8 cellular contexts compared by ENCODE assay signal in genomic region chr10:104339469-104340098, GRCh38. TPM values are rescaled to one million over a fixed set of nuclear protein-coding genes. Genes with fewer than 3 reads are reported as not detected.
DNase-seq lines count a peak whose midpoint lies in the region; ATAC-seq and TF ChIP-seq lines count a peak whose summit lies in the region.

No MANE protein-coding gene starts in this region.

- intact Hi-C loops in activated CD4-positive, alpha-beta T cell treated with anti-CD3 and anti-CD28 coated beads, Interleukin-2, amount 10 ng/mL, durations not matched to agents 24 days and 14 days (cut with micrococcal nuclease) = loop anchor here (2.0 to 10.0 kb wide), 3 partner anchors 15 to 425 kb away; partner anchors contain the start of genes SFR1 and STN1
- intact Hi-C loops in gastrocnemius medialis (cut with DNase I; ENCODE audit: low total_unique reads) = loop anchor here (2.0 to 10.0 kb wide), 2 partner anchors 35 to 425 kb away; partner anchors contain the start of gene STN1

- DNase-seq in activated CD4-positive, alpha-beta T cell treated with anti-CD3 and anti-CD28 coated beads, Interleukin-2, amount 10 ng/mL, durations not matched to agents 24 days and 14 days = no peak
- no peak for DNase-seq in activated CD4-positive, alpha-beta T cell treated with anti-CD3 and anti-CD28 coated beads, Interleukin-2, amount 50 U/mL, for 4 hours
- DNase-seq in activated naive CD8-positive, alpha-beta T cell treated with anti-CD3 and anti-CD28 coated beads, Interleukin-2, amount 50 U/mL, for 24 hours = no peak
- DNase-seq in right atrium auricular region (ENCODE audit: low spot score) = no peak
- DNase-seq in gastrocnemius medialis = peak; percentile 45 to 66
- DNase-seq in stimulated activated CD4-positive, alpha-beta T cell treated with anti-CD3 and anti-CD28 coated beads, Interleukin-4, amount 100 ng/mL, for 24 hours = no peak
- DNase-seq in NCI-H748 (lab: John Stamatoyannopoulos, UW; ENCODE audit: unreplicated experiment) = no peak

- no peak for ATAC-seq in activated naive CD8-positive, alpha-beta T cell treated with anti-CD3 and anti-CD28 coated beads, Interleukin-2, amount 50 U/mL, for 24 hours
- ATAC-seq in gastrocnemius medialis (peak; percentile 75 to 76), HG03097 (IDR thresholded peaks at IDR 0.05; ENCODE audit: low FRiP score, unreplicated experiment) (no peak)

- peak overlapping the region; percentile 94 to 97 for H3K4me3 ChIP-seq in right atrium auricular region
- H3K4me3 ChIP-seq in gastrocnemius medialis = peak overlapping the region; percentile 73 to 98 (median 94)

- H3K4me3 Mint-ChIP-seq in activated CD4-positive, alpha-beta T cell treated with anti-CD3 and anti-CD28 coated beads, Interleukin-2, amount 10 ng/mL, durations not matched to agents 24 days and 14 days = peak overlapping the region; percentile 97
- H3K4me3 Mint-ChIP-seq in activated naive CD8-positive, alpha-beta T cell treated with anti-CD3 and anti-CD28 coated beads, Interleukin-2, amount 50 U/mL, for 24 hours = peak overlapping the region; percentile 87

- no peak for TF ChIP-seq CTCF in right atrium auricular region (IDR thresholded peaks at IDR 0.05)
- no peak for TF ChIP-seq CTCF in gastrocnemius medialis (IDR thresholded peaks at IDR 0.05 in 4 of 5, conservative IDR thresholded peaks at IDR 0.05 in 1 of 5)

- H3K27me3 ChIP-seq in right atrium auricular region (no peaks in the 10 kb centered on the region), gastrocnemius medialis (no peaks in the 10 kb centered on the region)

- peaks cover 3% of the 10 kb centered on the region for H3K36me3 Mint-ChIP-seq in activated CD4-positive, alpha-beta T cell treated with anti-CD3 and anti-CD28 coated beads, Interleukin-2, amount 10 ng/mL, durations not matched to agents 24 days and 14 days (ENCODE audit: low read depth)
- peaks cover 3% of the 10 kb centered on the region for H3K36me3 Mint-ChIP-seq in activated naive CD8-positive, alpha-beta T cell treated with anti-CD3 and anti-CD28 coated beads, Interleukin-2, amount 50 U/mL, for 24 hours (ENCODE audit: low read depth)

- peak overlapping the region; percentile 99 to 100 for H3K27ac ChIP-seq in right atrium auricular region
- H3K27ac ChIP-seq in gastrocnemius medialis = peak overlapping the region; percentile 96 to 99 (median 96)

- H3K9me3 ChIP-seq in right atrium auricular region (no peaks in the 10 kb centered on the region), gastrocnemius medialis (no peaks in the 10 kb centered on the region)

- TF ChIP-seq POLR2A in gastrocnemius medialis (IDR thresholded peaks at IDR 0.05) = no peak

- H3K27ac Mint-ChIP-seq in activated CD4-positive, alpha-beta T cell treated with anti-CD3 and anti-CD28 coated beads, Interleukin-2, amount 10 ng/mL, durations not matched to agents 24 days and 14 days = peak overlapping the region; percentile 100
- H3K27ac Mint-ChIP-seq in activated naive CD8-positive, alpha-beta T cell treated with anti-CD3 and anti-CD28 coated beads, Interleukin-2, amount 50 U/mL, for 24 hours = peak overlapping the region; percentile 97

- peaks cover 9% of the 10 kb centered on the region for H3K36me3 ChIP-seq in right atrium auricular region
- no peaks in the 10 kb centered on the region for H3K36me3 ChIP-seq in gastrocnemius medialis

- peaks cover 7% of the 10 kb centered on the region for H3K27me3 Mint-ChIP-seq in activated CD4-positive, alpha-beta T cell treated with anti-CD3 and anti-CD28 coated beads, Interleukin-2, amount 10 ng/mL, durations not matched to agents 24 days and 14 days
- H3K27me3 Mint-ChIP-seq in activated naive CD8-positive, alpha-beta T cell treated with anti-CD3 and anti-CD28 coated beads, Interleukin-2, amount 50 U/mL, for 24 hours = peaks cover 4% of the 10 kb centered on the region

- H3K4me1 ChIP-seq in right atrium auricular region (peaks cover 0 to 59% of the 10 kb centered on the region in 2 donors), gastrocnemius medialis (peaks cover 28 to 33% of the 10 kb centered on the region in 2 donors)

- in situ Hi-C loops in gastrocnemius medialis (cut with MboI; ENCODE audit: low sequenced_read_pairs in 4 of 4) = no loop called here

- H3K4me1 Mint-ChIP-seq in activated CD4-positive, alpha-beta T cell treated with anti-CD3 and anti-CD28 coated beads, Interleukin-2, amount 10 ng/mL, durations not matched to agents 24 days and 14 days = peaks cover 40% of the 10 kb centered on the region
- peaks cover 44% of the 10 kb centered on the region for H3K4me1 Mint-ChIP-seq in activated naive CD8-positive, alpha-beta T cell treated with anti-CD3 and anti-CD28 coated beads, Interleukin-2, amount 50 U/mL, for 24 hours

- H3K9me3 Mint-ChIP-seq in activated CD4-positive, alpha-beta T cell treated with anti-CD3 and anti-CD28 coated beads, Interleukin-2, amount 10 ng/mL, durations not matched to agents 24 days and 14 days = no peaks in the 10 kb centered on the region
- no peaks in the 10 kb centered on the region for H3K9me3 Mint-ChIP-seq in activated naive CD8-positive, alpha-beta T cell treated with anti-CD3 and anti-CD28 coated beads, Interleukin-2, amount 50 U/mL, for 24 hours

RNA-seq across cellular contexts. Expression of gene ITPRIP, which starts 1.3 kb away (rescaled TPM):
- total RNA-seq in activated CD4-positive, alpha-beta T cell treated with anti-CD3 and anti-CD28 coated beads, Interleukin-2, amount 10 ng/mL, durations not matched to agents 24 days and 14 days = 14.7 and 15.4 TPM in 2 replicates
- 10 to 100 TPM; 56.2 to 62.5 TPM for total RNA-seq in right atrium auricular region
- total RNA-seq in gastrocnemius medialis = 10 to 100 TPM in 1 of 4 donors, 1 to 10 TPM in 3; 5.0 to 19.9 (median 7.9) TPM

RNA-seq across cellular contexts. Expression of gene CFAP58, which starts 14.0 kb away (rescaled TPM):
- 0.16 and 0.19 TPM in 2 replicates for total RNA-seq in activated CD4-positive, alpha-beta T cell treated with anti-CD3 and anti-CD28 coated beads, Interleukin-2, amount 10 ng/mL, durations not matched to agents 24 days and 14 days
- total RNA-seq in right atrium auricular region (1 to 10 TPM; 3.5 to 4.8 TPM), gastrocnemius medialis (under 1 TPM in 3 of 4 donors, not detected in 1; 0.13 to 0.36 (median 0.27) TPM)

Comparison
In these comparisons a context has a peak if more than half of its experiments do, and no peak if none do; other contexts are left out.
1. DNase-seq: peak in gastrocnemius medialis (2 of 2); none in activated CD4-positive, alpha-beta T cell treated with anti-CD3 and anti-CD28 coated beads, Interleukin-2, amount 10 ng/mL, durations not matched to agents 24 days and 14 days (single experiment), activated CD4-positive, alpha-beta T cell treated with anti-CD3 and anti-CD28 coated beads, Interleukin-2, amount 50 U/mL, for 4 hours (0 of 2), activated naive CD8-positive, alpha-beta T cell treated with anti-CD3 and anti-CD28 coated beads, Interleukin-2, amount 50 U/mL, for 24 hours (single experiment), right atrium auricular region (single experiment), stimulated activated CD4-positive, alpha-beta T cell treated with anti-CD3 and anti-CD28 coated beads, Interleukin-4, amount 100 ng/mL, for 24 hours (single experiment) and NCI-H748 (single experiment).
2. ATAC-seq: peak in gastrocnemius medialis (2 of 2); none in activated naive CD8-positive, alpha-beta T cell treated with anti-CD3 and anti-CD28 coated beads, Interleukin-2, amount 50 U/mL, for 24 hours (single experiment) and HG03097 (single experiment).